In the genomic region with DNA sequence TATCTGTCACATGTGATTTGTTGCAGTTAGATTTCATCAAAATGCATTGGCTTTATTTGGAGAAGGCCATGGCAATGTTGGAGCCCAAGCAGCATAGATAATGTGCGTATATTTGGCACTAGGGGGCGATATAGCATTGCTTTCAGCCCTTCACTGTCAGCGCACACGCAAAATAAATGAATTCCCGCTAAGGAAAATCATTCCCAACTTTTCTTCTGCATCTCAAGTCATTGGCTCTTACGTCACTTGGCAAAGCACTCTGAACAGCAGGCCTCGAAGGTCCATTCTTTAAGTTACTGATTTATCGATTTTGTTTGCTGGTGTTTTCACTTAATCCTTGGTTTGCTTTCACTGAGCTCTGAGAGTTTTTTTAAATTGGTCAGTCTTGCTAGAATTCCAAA, we compare ENCODE assay signal across 8 cellular contexts.
DNase-seq lines count a peak whose midpoint lies in the region; ATAC-seq and TF ChIP-seq lines count a peak whose summit lies in the region.

No MANE protein-coding gene starts in this region.

- no peak overlapping the region for H3K27ac ChIP-seq in SJSA1

- peaks cover 5% of the 10 kb centered on the region for H3K27me3 Mint-ChIP-seq in endothelial cell (ENCODE audit: unreplicated experiment)
- peaks cover 3% of the 10 kb centered on the region for H3K27me3 Mint-ChIP-seq in mesothelial cell of epicardium (ENCODE audit: low read depth)

- H3K4me3 Mint-ChIP-seq in endothelial cell (ENCODE audit: unreplicated experiment) (no peak overlapping the region), mesothelial cell of epicardium (no peak overlapping the region)

- H3K4me1 Mint-ChIP-seq in endothelial cell (ENCODE audit: unreplicated experiment), result peaks cover 6% of the 10 kb centered on the region
- peaks cover 7% of the 10 kb centered on the region for H3K4me1 Mint-ChIP-seq in mesothelial cell of epicardium

- no peaks in the 10 kb centered on the region for H3K27me3 ChIP-seq in SJSA1 (replicated peaks)

- H3K9me3 Mint-ChIP-seq in endothelial cell (ENCODE audit: unreplicated experiment), result no peaks in the 10 kb centered on the region
- H3K9me3 Mint-ChIP-seq in mesothelial cell of epicardium, result peaks cover 9% of the 10 kb centered on the region

- H3K36me3 ChIP-seq in SJSA1, result no peaks in the 10 kb centered on the region

- H3K36me3 Mint-ChIP-seq in endothelial cell (ENCODE audit: low read depth, unreplicated experiment) (peaks cover 8% of the 10 kb centered on the region), mesothelial cell of epicardium (no peaks in the 10 kb centered on the region)

- peak; percentile 87 for TF ChIP-seq CTCF in endothelial cell (IDR thresholded peaks at IDR 0.05; ENCODE audit: unreplicated experiment)
- peak; percentile 87 for TF ChIP-seq CTCF in mesothelial cell of epicardium (IDR thresholded peaks at IDR 0.05; ENCODE audit: unreplicated experiment)

- DNase-seq in COLO668 (lab: John Stamatoyannopoulos, UW; ENCODE audit: unreplicated experiment), result peak; percentile 60
- peak; percentile 39 for DNase-seq in MV-4-11 (lab: John Stamatoyannopoulos, UW)
- peak; percentile 48 to 60 for DNase-seq in SJSA1 (ENCODE audit: low read depth in 1 of 2, low spot score in 2 of 2)
- peak; percentile 38 for DNase-seq in endothelial cell (ENCODE audit: low spot score)
- DNase-seq in mesothelial cell of epicardium (ENCODE audit: low spot score in 2 of 2, unreplicated experiment in 2 of 2), result no peak
- no peak for DNase-seq in cerebellar nuclear complex (lab: John Stamatoyannopoulos, UW)

- H3K4me3 ChIP-seq in SJSA1, result no peak overlapping the region

- no peaks in the 10 kb centered on the region for H3K9me3 ChIP-seq in SJSA1 (replicated peaks)

- ATAC-seq in GM18867 (IDR thresholded peaks at IDR 0.05; ENCODE audit: unreplicated experiment) (peak; percentile 60), GM21825 (IDR thresholded peaks at IDR 0.05; ENCODE audit: unreplicated experiment) (no peak)

- H3K27ac Mint-ChIP-seq in endothelial cell (ENCODE audit: unreplicated experiment) (no peak overlapping the region), mesothelial cell of epicardium (no peak overlapping the region)

- peaks cover 17% of the 10 kb centered on the region for H3K4me1 ChIP-seq in SJSA1 (replicated peaks)

Comparison
In these comparisons a context has a peak if more than half of its experiments do, and no peak if none do; other contexts are left out.
1. DNase-seq: peak in COLO668 (single experiment), MV-4-11 (single experiment), SJSA1 (2 of 2) and endothelial cell (single experiment); none in mesothelial cell of epicardium (0 of 2) and cerebellar nuclear complex (0 of 2).